ENCODE assay signal across 23 cellular contexts in genomic region chr7:47386273-47386820, GRCh38.
DNase-seq lines count a peak whose midpoint lies in the region; ATAC-seq and TF ChIP-seq lines count a peak whose summit lies in the region.
"Had no signal": no experiment of that assay in that cellular context is flagged by ENCODE, and none has a peak within 500 bp of the region (broad histone marks: within the 10 kb centered on the region; RNA-seq: fewer than 3 reads in every experiment).

No MANE protein-coding gene starts in this region.

- H3K4me3 Mint-ChIP-seq in mesothelial cell of epicardium = no peak overlapping the region
- H3K4me3 Mint-ChIP-seq: CD8-positive, alpha-beta memory T cell had no signal

- H4K20me1 ChIP-seq in smooth muscle cell (ENCODE audit: low read depth) = peaks cover 91% of the 10 kb centered on the region

- H3K9me3 ChIP-seq in left ventricle myocardium inferior (replicated peaks) (no peaks in the 10 kb centered on the region), transverse colon (no peaks in the 10 kb centered on the region), smooth muscle cell (replicated peaks; ENCODE audit: low read depth) (no peaks in the 10 kb centered on the region)

- no peak for TF ChIP-seq EP300 in transverse colon (IDR thresholded peaks at IDR 0.05; ENCODE audit: low read depth)

- DNase-seq in cardiac septum (ENCODE audit: low spot score) = peak; percentile 64
- no peak for DNase-seq in left ventricle myocardium inferior
- DNase-seq in left cardiac atrium = no peak
- DNase-seq in mesothelial cell of epicardium (ENCODE audit: low spot score in 2 of 2, unreplicated experiment in 2 of 2) = no peak
- peak; percentile 4 for DNase-seq in transverse colon
- no peak for DNase-seq in smooth muscle cell (lab: John Stamatoyannopoulos, UW; ENCODE audit: unreplicated experiment)
- DNase-seq in stimulated activated CD8-positive, alpha-beta memory T cell treated with anti-CD3 and anti-CD28 coated beads, Interleukin-4, amount 100 ng/mL, for 48 hours = no peak
- DNase-seq: 8988T; CD8-positive, alpha-beta memory T cell; DMS53; GF-D8; IMR-90; NCI-H1105; NCI-H146; NCI-H2029; NCI-H226; NCI-H524; NCI-H774; OCI-M1; SHP77 treated with DMSO at 0.1 percent for 48 hours had no signal

- intact Hi-C loops in cardiac septum (cut with DNase I) = no loop called here
- intact Hi-C loops in left ventricle myocardium inferior (cut with micrococcal nuclease) = no loop called here
- intact Hi-C loops in left cardiac atrium (cut with DNase I) = no loop called here
- intact Hi-C loops in transverse colon (cut with DNase I; ENCODE audit: low total_unique reads) = no loop called here

- H3K36me3 ChIP-seq in left ventricle myocardium inferior (peaks cover 20% of the 10 kb centered on the region), transverse colon (peaks cover 0 to 5% (median 0%) of the 10 kb centered on the region in 4 donors), smooth muscle cell (ENCODE audit: low read depth) (no peaks in the 10 kb centered on the region)

- H3K4me1 ChIP-seq in left ventricle myocardium inferior = peaks cover 22% of the 10 kb centered on the region
- peaks cover 0 to 21% (median 1%) of the 10 kb centered on the region in 4 donors for H3K4me1 ChIP-seq in transverse colon
- H3K4me1 ChIP-seq in smooth muscle cell (ENCODE audit: low read depth) = peaks cover 4% of the 10 kb centered on the region

- peaks cover 11% of the 10 kb centered on the region for H3K4me1 Mint-ChIP-seq in mesothelial cell of epicardium
- H3K4me1 Mint-ChIP-seq: CD8-positive, alpha-beta memory T cell had no signal

- no peak for TF ChIP-seq POLR2A in transverse colon (IDR thresholded peaks at IDR 0.05)

- peaks cover 24% of the 10 kb centered on the region for H3F3A ChIP-seq in smooth muscle cell (ENCODE audit: low read depth)

- peaks cover 10% of the 10 kb centered on the region for H3K79me2 ChIP-seq in smooth muscle cell (ENCODE audit: low read depth)

- no peak overlapping the region for H2AFZ ChIP-seq in smooth muscle cell (ENCODE audit: low read depth)

- H3K27ac Mint-ChIP-seq in mesothelial cell of epicardium = peak overlapping the region; percentile 50

- in situ Hi-C loops in transverse colon (cut with MboI; ENCODE audit: low pct_ligation_motif_present in 1 of 4, low pct_unique_long_range_greater_than_20kb in 1 of 4, low sequenced_read_pairs in 3 of 4) = no loop called here

- H3K27me3 Mint-ChIP-seq in mesothelial cell of epicardium (ENCODE audit: low read depth) = no peaks in the 10 kb centered on the region

- no peak overlapping the region for H3K9ac ChIP-seq in smooth muscle cell (ENCODE audit: low read depth)
- H3K9ac ChIP-seq: BLaER1 treated with 17β-estradiol and CSF1 and Interleukin-3, amounts not matched to agents 10 nM and 100 nM; KMS-11 had no signal

- 88 to 89% methylated on average over 3 to 14 of the region's 14 CpGs for WGBS in transverse colon (ENCODE audit: low coverage in 1 of 2), 2 donors
- WGBS in smooth muscle cell (ENCODE audit: low lambda C conversion rate) = 97% methylated on average over 14 of the region's 14 CpGs

- no peaks in the 10 kb centered on the region for H3K9me3 Mint-ChIP-seq in mesothelial cell of epicardium

- TF ChIP-seq CTCF in left ventricle myocardium inferior (IDR thresholded peaks at IDR 0.05; ENCODE audit: borderline replicate concordance) (no peak), mesothelial cell of epicardium (IDR thresholded peaks at IDR 0.05; ENCODE audit: unreplicated experiment) (no peak), transverse colon (IDR thresholded peaks at IDR 0.05) (no peak), smooth muscle cell (IDR thresholded peaks at IDR 0.05; ENCODE audit: borderline replicate concordance, insufficient read depth, poor library complexity, severe bottlenecking) (no peak)

- ATAC-seq in left cardiac atrium = peak; percentile 8
- no peak for ATAC-seq in GM18870 (IDR thresholded peaks at IDR 0.05; ENCODE audit: unreplicated experiment)

- H3K4me3 ChIP-seq in left ventricle myocardium inferior = no peak overlapping the region
- H3K4me3 ChIP-seq in transverse colon = no peak overlapping the region
- H3K4me3 ChIP-seq in smooth muscle cell = no peak overlapping the region
- H3K4me3 ChIP-seq: BLaER1 treated with 17β-estradiol and CSF1 and Interleukin-3, amounts not matched to agents 10 nM and 100 nM had no signal

- H3K27me3 ChIP-seq in left ventricle myocardium inferior (ENCODE audit: low read depth) = no peaks in the 10 kb centered on the region
- no peaks in the 10 kb centered on the region for H3K27me3 ChIP-seq in transverse colon
- no peaks in the 10 kb centered on the region for H3K27me3 ChIP-seq in smooth muscle cell (ENCODE audit: low read depth)

- H3K36me3 Mint-ChIP-seq in mesothelial cell of epicardium = peaks cover 46% of the 10 kb centered on the region
- H3K36me3 Mint-ChIP-seq: CD8-positive, alpha-beta memory T cell had no signal

- H3K4me2 ChIP-seq in smooth muscle cell = no peak overlapping the region
- H3K4me2 ChIP-seq: BLaER1 treated with 17β-estradiol and CSF1 and Interleukin-3, amounts not matched to agents 10 nM and 100 nM; KMS-11 had no signal

- H3K27ac ChIP-seq in left ventricle myocardium inferior (replicated peaks) = no peak overlapping the region
- H3K27ac ChIP-seq in transverse colon = no peak overlapping the region
- no peak overlapping the region for H3K27ac ChIP-seq in smooth muscle cell (ENCODE audit: low read depth)
- H3K27ac ChIP-seq: BLaER1 treated with 17β-estradiol and CSF1 and Interleukin-3, amounts not matched to agents 10 nM and 100 nM; KMS-11 had no signal

Comparison
In these comparisons a context has a peak if more than half of its experiments do, and no peak if none do; other contexts are left out.
1. DNase-seq: peak in cardiac septum (single experiment) and transverse colon (single experiment); none in left ventricle myocardium inferior (single experiment), left cardiac atrium (single experiment), mesothelial cell of epicardium (0 of 2), smooth muscle cell (single experiment) and stimulated activated CD8-positive, alpha-beta memory T cell treated with anti-CD3 and anti-CD28 coated beads, Interleukin-4, amount 100 ng/mL, for 48 hours (single experiment).